In genomic region chr5:69032009-69032408, GRCh38 we compare ENCODE assay signal across 19 cellular contexts.
DNase-seq lines count a peak whose midpoint lies in the region; ATAC-seq and TF ChIP-seq lines count a peak whose summit lies in the region.
"Had no signal": no experiment of that assay in that cellular context is flagged by ENCODE, and none has a peak within 500 bp of the region (broad histone marks: within the 10 kb centered on the region; RNA-seq: fewer than 3 reads in every experiment).

No MANE protein-coding gene starts in this region.

- no peak overlapping the region for H3K27ac ChIP-seq in RWPE2 (ENCODE audit: poor library complexity, severe bottlenecking)
- H3K27ac ChIP-seq in esophagus muscularis mucosa (replicated peaks in 1 of 4), result no peak overlapping the region
- no peak overlapping the region for H3K27ac ChIP-seq in testis
- H3K27ac ChIP-seq: BLaER1 treated with 17β-estradiol and CSF1 and Interleukin-3, amounts not matched to agents 10 nM and 100 nM; ovary; transverse colon had no signal

- peak; percentile 6 for TF ChIP-seq CTCF in RWPE2 (IDR thresholded peaks at IDR 0.05; ENCODE audit: poor library complexity, severe bottlenecking)
- TF ChIP-seq CTCF in esophagus muscularis mucosa (IDR thresholded peaks at IDR 0.05), result no peak
- TF ChIP-seq CTCF in testis (IDR thresholded peaks at IDR 0.05), result no peak

- no peaks in the 10 kb centered on the region for H3K4me1 ChIP-seq in RWPE2 (ENCODE audit: insufficient read depth, poor library complexity, severe bottlenecking)
- no peaks in the 10 kb centered on the region for H3K4me1 ChIP-seq in esophagus muscularis mucosa
- H3K4me1 ChIP-seq in testis, result no peaks in the 10 kb centered on the region
- H3K4me1 ChIP-seq: BLaER1 treated with 17β-estradiol and CSF1 and Interleukin-3, amounts not matched to agents 10 nM and 100 nM; transverse colon had no signal

- H3K4me3 ChIP-seq in RWPE2 (ENCODE audit: severe bottlenecking) (no peak overlapping the region), esophagus muscularis mucosa (no peak overlapping the region), testis (no peak overlapping the region)
- H3K4me3 ChIP-seq: BLaER1 treated with 17β-estradiol and CSF1 and Interleukin-3, amounts not matched to agents 10 nM and 100 nM; ovary; transverse colon had no signal

- ATAC-seq in RWPE2 (ENCODE audit: low read depth), result 0 out of 3 replicates have a peak, but pooled peaks have one; percentile 21
- no peak for ATAC-seq in HG03135 (IDR thresholded peaks at IDR 0.05; ENCODE audit: unreplicated experiment)
- no peak for ATAC-seq in GM19463 (IDR thresholded peaks at IDR 0.05; ENCODE audit: unreplicated experiment)
- ATAC-seq: left ventricle myocardium superior had no signal

- intact Hi-C loops in esophagus muscularis mucosa (cut with DNase I), result no loop called here
- intact Hi-C loops in testis (cut with DNase I; ENCODE audit: low total_unique reads), result no loop called here

- H3K27me3 ChIP-seq in RWPE2 (ENCODE audit: insufficient read depth, poor library complexity, severe bottlenecking), result peaks cover 4% of the 10 kb centered on the region
- peaks cover 0 to 4% (median 0%) of the 10 kb centered on the region in 4 donors for H3K27me3 ChIP-seq in esophagus muscularis mucosa
- H3K27me3 ChIP-seq in testis, result no peaks in the 10 kb centered on the region
- H3K27me3 ChIP-seq: BLaER1 treated with 17β-estradiol and CSF1 and Interleukin-3, amounts not matched to agents 10 nM and 100 nM; ovary; transverse colon had no signal

- H3K36me3 ChIP-seq in RWPE2 (ENCODE audit: low read depth), result no peaks in the 10 kb centered on the region
- no peaks in the 10 kb centered on the region for H3K36me3 ChIP-seq in esophagus muscularis mucosa
- H3K36me3 ChIP-seq in testis (ENCODE audit: low read depth, missing control alignments), result no peaks in the 10 kb centered on the region
- H3K36me3 ChIP-seq: BLaER1 treated with 17β-estradiol and CSF1 and Interleukin-3, amounts not matched to agents 10 nM and 100 nM; ovary; transverse colon had no signal

- DNase-seq in ELR (ENCODE audit: low read depth) (peak; percentile 4), H4 (ENCODE audit: low spot score) (peak; percentile 19), RWPE2 (ENCODE audit: low spot score) (no peak), esophagus muscularis mucosa (ENCODE audit: extremely low spot score) (peak; percentile 39), testis (no peak), GOT3 (lab: John Stamatoyannopoulos, UW) (no peak)
- DNase-seq: activated CD4-positive, CD25-positive, alpha-beta regulatory T cell treated with anti-CD3 and anti-CD28 coated beads, Interleukin-2, amount 50 U/mL, for 72 hours; activated CD8-positive, alpha-beta memory T cell treated with anti-CD3 and anti-CD28 coated beads, Interleukin-2, amount 50 U/mL, for 4 hours; activated naive CD4-positive, alpha-beta T cell treated with anti-CD3 and anti-CD28 coated beads, Interleukin-2, amount 50 U/mL, for 16 hours; left ventricle myocardium superior; NCI-H1694 treated with DMSO at 0.1 percent for 48 hours; NCI-H524 treated with DMSO at 0.1 percent for 48 hours; ovary; small intestine; T-helper 1 cell; transverse colon had no signal

- no peaks in the 10 kb centered on the region for H3K9me3 ChIP-seq in RWPE2 (ENCODE audit: severe bottlenecking)
- H3K9me3 ChIP-seq in esophagus muscularis mucosa, result no peaks in the 10 kb centered on the region
- no peaks in the 10 kb centered on the region for H3K9me3 ChIP-seq in testis
- H3K9me3 ChIP-seq: BLaER1 treated with 17β-estradiol and CSF1 and Interleukin-3, amounts not matched to agents 10 nM and 100 nM; ovary; transverse colon had no signal

- 87% methylated on average over 3 of the region's 3 CpGs for WGBS in esophagus muscularis mucosa
- WGBS in testis, 2 donors, result 98 to 100% methylated on average over 3 of the region's 3 CpGs

- no peak for TF ChIP-seq POLR2A in esophagus muscularis mucosa (IDR thresholded peaks at IDR 0.05; ENCODE audit: low read depth)
- no peak for TF ChIP-seq POLR2A in testis (IDR thresholded peaks at IDR 0.05)

- TF ChIP-seq EP300 in esophagus muscularis mucosa (IDR thresholded peaks at IDR 0.05), result no peak

Comparison
In these comparisons a context has a peak if more than half of its experiments do, and no peak if none do; other contexts are left out.
1. DNase-seq: peak in ELR (single experiment), H4 (single experiment) and esophagus muscularis mucosa (single experiment); none in RWPE2 (single experiment), testis (single experiment) and GOT3 (single experiment).